12 cellular contexts compared by ENCODE assay signal in the genomic region with DNA sequence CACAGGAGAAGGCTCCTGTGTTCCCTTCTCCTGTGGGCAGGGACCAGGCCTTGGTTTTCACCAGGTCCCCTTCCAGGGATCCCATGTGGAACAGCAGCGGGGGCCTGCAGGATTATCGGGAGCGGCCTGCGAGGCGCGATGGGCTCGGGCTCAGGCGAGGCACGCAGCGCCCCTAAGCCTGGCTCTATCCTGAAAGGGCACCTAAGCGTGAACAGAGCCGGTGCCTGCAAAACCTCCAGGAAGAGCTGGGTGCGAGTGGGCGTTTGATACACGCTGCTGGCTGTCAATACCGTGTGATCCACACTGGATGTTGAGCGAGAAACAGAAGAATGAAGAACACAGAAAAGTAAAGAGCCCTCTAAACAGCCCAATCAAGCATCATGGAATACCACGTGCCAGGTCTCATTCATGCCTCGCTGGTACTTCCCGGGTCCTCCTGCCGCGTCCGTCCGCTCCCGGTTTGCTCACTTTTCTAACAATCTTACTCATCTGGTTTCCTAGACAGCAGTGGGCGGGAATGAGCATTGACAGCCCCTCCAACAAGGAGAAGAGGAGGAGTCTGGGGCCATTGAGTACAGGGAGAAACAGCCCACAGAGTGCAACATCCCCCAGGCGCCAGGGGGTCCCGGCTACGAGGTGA. TPM values are rescaled to one million over a fixed set of nuclear protein-coding genes. Genes with fewer than 3 reads are reported as not detected.
A peak's percentile ranks its signal among the peaks of the same experiment; 100 is the strongest.
DNase-seq lines count a peak whose midpoint lies in the region; FAIRE-seq and TF ChIP-seq lines count a peak whose summit lies in the region.
"Had no signal": no experiment of that assay in that cellular context is flagged by ENCODE, and none has a peak within 500 bp of the region (broad histone marks: within the 10 kb centered on the region; RNA-seq: fewer than 3 reads in every experiment).

No MANE protein-coding gene starts in this region.

- H3K27me3 ChIP-seq in BLaER1 (no peaks in the 10 kb centered on the region), astrocyte (ENCODE audit: insufficient read depth, low read length) (no peaks in the 10 kb centered on the region), left ventricle myocardium inferior (ENCODE audit: low read depth) (no peaks in the 10 kb centered on the region)

- H3K4me3 Mint-ChIP-seq in astrocyte (ENCODE audit: unreplicated experiment), result no peak overlapping the region
- no peak overlapping the region for H3K4me3 Mint-ChIP-seq in osteocyte (ENCODE audit: unreplicated experiment)
- H3K4me3 Mint-ChIP-seq in activated naive CD4-positive, alpha-beta T cell treated with anti-CD3 and anti-CD28 coated beads, Interleukin-2, amount 10 ng/mL, durations not matched to agents 7 days and 5 days, result no peak overlapping the region
- H3K4me3 Mint-ChIP-seq: activated naive CD8-positive, alpha-beta T cell treated with anti-CD3 and anti-CD28 coated beads, Interleukin-2, amount 10 ng/mL, durations not matched to agents 7 days and 5 days had no signal

- H3K4me2 ChIP-seq in BLaER1, result peak overlapping the region; percentile 14; the same call in 1 of the 2 replicates
- H3K4me2 ChIP-seq in astrocyte (ENCODE audit: low read length), result peak overlapping the region; percentile 67
- H3K4me2 ChIP-seq: SK-N-SH had no signal

- TF ChIP-seq CTCF in astrocyte (IDR thresholded peaks at IDR 0.05; ENCODE audit: insufficient read depth, low read depth, low read length) (no peak), left ventricle myocardium inferior (IDR thresholded peaks at IDR 0.05; ENCODE audit: borderline replicate concordance) (no peak), osteocyte (IDR thresholded peaks at IDR 0.05) (no peak)

- no peak overlapping the region for H2AFZ ChIP-seq in astrocyte (ENCODE audit: low read depth, low read length)

- H3K36me3 Mint-ChIP-seq in astrocyte (ENCODE audit: low read depth, unreplicated experiment) (peaks cover 10% of the 10 kb centered on the region), osteocyte (ENCODE audit: unreplicated experiment) (peaks cover 5% of the 10 kb centered on the region)
- no peaks in the 10 kb centered on the region for H3K36me3 Mint-ChIP-seq in activated naive CD4-positive, alpha-beta T cell treated with anti-CD3 and anti-CD28 coated beads, Interleukin-2, amount 10 ng/mL, durations not matched to agents 7 days and 5 days
- H3K36me3 Mint-ChIP-seq: activated naive CD8-positive, alpha-beta T cell treated with anti-CD3 and anti-CD28 coated beads, Interleukin-2, amount 10 ng/mL, durations not matched to agents 7 days and 5 days had no signal

- peaks cover 82% of the 10 kb centered on the region for H3K79me2 ChIP-seq in astrocyte (ENCODE audit: insufficient read depth, low read length)

- H3K9me3 ChIP-seq in BLaER1, result no peaks in the 10 kb centered on the region
- H3K9me3 ChIP-seq in astrocyte (ENCODE audit: insufficient read depth, low read depth, low read length), result no peaks in the 10 kb centered on the region
- H3K9me3 ChIP-seq in left ventricle myocardium inferior (replicated peaks), result no peaks in the 10 kb centered on the region
- H3K9me3 ChIP-seq: SK-N-SH had no signal

- H3K4me1 Mint-ChIP-seq in astrocyte (ENCODE audit: low read depth, unreplicated experiment), result peaks cover 30% of the 10 kb centered on the region
- H3K4me1 Mint-ChIP-seq in osteocyte (ENCODE audit: unreplicated experiment), result peaks cover 84% of the 10 kb centered on the region
- no peaks in the 10 kb centered on the region for H3K4me1 Mint-ChIP-seq in activated naive CD4-positive, alpha-beta T cell treated with anti-CD3 and anti-CD28 coated beads, Interleukin-2, amount 10 ng/mL, durations not matched to agents 7 days and 5 days

- no peak overlapping the region for H3K27ac Mint-ChIP-seq in astrocyte (ENCODE audit: unreplicated experiment)
- peak overlapping the region; percentile 80 for H3K27ac Mint-ChIP-seq in osteocyte (ENCODE audit: unreplicated experiment)
- no peak overlapping the region for H3K27ac Mint-ChIP-seq in activated naive CD4-positive, alpha-beta T cell treated with anti-CD3 and anti-CD28 coated beads, Interleukin-2, amount 10 ng/mL, durations not matched to agents 7 days and 5 days
- H3K27ac Mint-ChIP-seq: activated naive CD8-positive, alpha-beta T cell treated with anti-CD3 and anti-CD28 coated beads, Interleukin-2, amount 10 ng/mL, durations not matched to agents 7 days and 5 days had no signal

- no peak overlapping the region for H3K4me3 ChIP-seq in BLaER1
- no peak overlapping the region for H3K4me3 ChIP-seq in astrocyte (ENCODE audit: insufficient read depth, low read depth, low read length)
- no peak overlapping the region for H3K4me3 ChIP-seq in left ventricle myocardium inferior

- intact Hi-C loops in left ventricle myocardium inferior (cut with micrococcal nuclease), result loop anchor here (10.0 kb wide), 1 partner anchor 62 kb away; a partner anchor contains a TSS

- no peak overlapping the region for H3K9ac ChIP-seq in BLaER1
- peak overlapping the region; percentile 65 for H3K9ac ChIP-seq in astrocyte (ENCODE audit: low read length)
- H3K9ac ChIP-seq: SK-N-SH had no signal

- H3K27ac ChIP-seq in BLaER1 (no peak overlapping the region), astrocyte (ENCODE audit: low read depth, low read length) (peak overlapping the region; percentile 69), left ventricle myocardium inferior (replicated peaks) (peak overlapping the region; percentile 78)

- H4K20me1 ChIP-seq in BLaER1, result peaks cover 98% of the 10 kb centered on the region
- peaks cover 91% of the 10 kb centered on the region for H4K20me1 ChIP-seq in astrocyte (ENCODE audit: insufficient read depth, low read length)

- peak; percentile 73 for DNase-seq in astrocyte (ENCODE audit: low read depth)
- DNase-seq in left ventricle myocardium inferior, result peak; percentile 12
- DNase-seq in osteocyte (ENCODE audit: extremely low spot score, unreplicated experiment), result no peak
- no peak for DNase-seq in NCI-H1105 (lab: John Stamatoyannopoulos, UW)
- no peak for DNase-seq in DMS153 treated with DMSO at 0.1 percent for 48 hours (lab: John Stamatoyannopoulos, UW; ENCODE audit: unreplicated experiment)
- DNase-seq in activated naive CD4-positive, alpha-beta T cell treated with anti-CD3 and anti-CD28 coated beads, Interleukin-2, amount 10 ng/mL, durations not matched to agents 7 days and 5 days, result no peak
- no peak for DNase-seq in pons (ENCODE audit: low spot score)
- DNase-seq: activated naive CD8-positive, alpha-beta T cell treated with anti-CD3 and anti-CD28 coated beads, Interleukin-2, amount 10 ng/mL, durations not matched to agents 7 days and 5 days; NCI-H2171; SK-N-SH had no signal

- H3K36me3 ChIP-seq in BLaER1, result peaks cover 5% of the 10 kb centered on the region; the same call in 1 of the 2 replicates
- H3K36me3 ChIP-seq in astrocyte (ENCODE audit: insufficient read depth, low read length), result no peaks in the 10 kb centered on the region
- H3K36me3 ChIP-seq in left ventricle myocardium inferior, result peaks cover 11% of the 10 kb centered on the region

- H3K9me3 Mint-ChIP-seq in astrocyte (ENCODE audit: unreplicated experiment) (no peaks in the 10 kb centered on the region), osteocyte (ENCODE audit: unreplicated experiment) (no peaks in the 10 kb centered on the region)
- H3K9me3 Mint-ChIP-seq in activated naive CD4-positive, alpha-beta T cell treated with anti-CD3 and anti-CD28 coated beads, Interleukin-2, amount 10 ng/mL, durations not matched to agents 7 days and 5 days, result no peaks in the 10 kb centered on the region
- H3K9me3 Mint-ChIP-seq: activated naive CD8-positive, alpha-beta T cell treated with anti-CD3 and anti-CD28 coated beads, Interleukin-2, amount 10 ng/mL, durations not matched to agents 7 days and 5 days had no signal

- no peak for FAIRE-seq in astrocyte (lab: Jason Lieb, UNC)
- FAIRE-seq: keratinocyte had no signal

- H3K4me1 ChIP-seq in BLaER1 (peaks cover 100% of the 10 kb centered on the region), astrocyte (ENCODE audit: insufficient read depth, low read length) (peaks cover 33% of the 10 kb centered on the region), left ventricle myocardium inferior (peaks cover 98% of the 10 kb centered on the region)

- H3K27me3 Mint-ChIP-seq in astrocyte (ENCODE audit: low read depth, unreplicated experiment) (no peaks in the 10 kb centered on the region), osteocyte (ENCODE audit: unreplicated experiment) (no peaks in the 10 kb centered on the region)
- peaks cover 3% of the 10 kb centered on the region for H3K27me3 Mint-ChIP-seq in activated naive CD4-positive, alpha-beta T cell treated with anti-CD3 and anti-CD28 coated beads, Interleukin-2, amount 10 ng/mL, durations not matched to agents 7 days and 5 days
- H3K27me3 Mint-ChIP-seq: activated naive CD8-positive, alpha-beta T cell treated with anti-CD3 and anti-CD28 coated beads, Interleukin-2, amount 10 ng/mL, durations not matched to agents 7 days and 5 days had no signal

- CTCF ChIA-PET in activated naive CD4-positive, alpha-beta T cell treated with anti-CD3 and anti-CD28 coated beads, Interleukin-2, amount 10 ng/mL, durations not matched to agents 7 days and 5 days (lab: Charles Lee), result no interaction called here

RNA-seq across cellular contexts. Expression of a gene that starts 12.5 kb away (rescaled TPM):
- total RNA-seq in astrocyte (29.0 and 34.2 TPM in 2 replicates), left ventricle myocardium inferior (11.4 TPM), osteocyte (47.7 and 47.9 TPM in 2 replicates)

Comparison
In these comparisons a context has a peak if more than half of its experiments do, and no peak if none do; other contexts are left out.
1. DNase-seq: peak in astrocyte (single experiment) and left ventricle myocardium inferior (single experiment); none in osteocyte (single experiment), NCI-H1105 (single experiment), DMS153 treated with DMSO at 0.1 percent for 48 hours (single experiment), activated naive CD4-positive, alpha-beta T cell treated with anti-CD3 and anti-CD28 coated beads, Interleukin-2, amount 10 ng/mL, durations not matched to agents 7 days and 5 days (single experiment) and pons (single experiment).